Comparison of ENCODE assay signal across 25 cellular contexts in the genomic region with DNA sequence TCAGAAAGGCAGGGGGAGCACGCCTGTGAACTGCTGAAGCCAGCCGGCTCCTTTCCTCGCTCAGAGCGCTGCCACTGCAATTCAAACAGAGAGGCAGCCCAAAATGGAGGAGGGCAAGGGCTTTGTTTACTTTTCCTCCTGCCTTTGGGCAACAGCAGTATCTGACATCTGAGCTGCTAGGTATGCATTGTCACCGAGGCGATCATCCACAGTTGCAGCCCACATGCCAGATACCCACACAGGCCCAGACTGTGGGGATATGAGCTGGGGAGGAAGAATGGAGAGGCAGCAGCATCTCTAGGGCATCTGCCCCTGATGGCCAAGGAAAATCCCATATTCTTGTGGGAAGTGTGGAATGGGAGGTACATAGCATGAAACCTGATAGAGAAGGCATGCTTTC.
"Had no signal": no experiment of that assay in that cellular context is flagged by ENCODE, and none has a peak within 500 bp of the region (broad histone marks: within the 10 kb centered on the region; RNA-seq: fewer than 3 reads in every experiment).

No MANE protein-coding gene starts in this region.

- H3K9me3 ChIP-seq: heart right ventricle, left lung, sigmoid colon, testis had no signal

- H3K4me3 ChIP-seq: coronary artery, heart right ventricle, left lung, sigmoid colon, smooth muscle cell, testis had no signal

- H3K4me1 Mint-ChIP-seq: activated CD4-positive, alpha-beta memory T cell treated with anti-CD3 and anti-CD28 coated beads, Interleukin-2, amount 10 ng/mL, durations not matched to agents 7 days and 5 days; activated CD4-positive, alpha-beta T cell treated with anti-CD3 and anti-CD28 coated beads for 36 hours; activated CD8-positive, alpha-beta memory T cell treated with anti-CD3 and anti-CD28 coated beads, Interleukin-2, amount 10 ng/mL, durations not matched to agents 7 days and 5 days; activated naive CD4-positive, alpha-beta T cell treated with anti-CD3 and anti-CD28 coated beads, Interleukin-2, amount 10 ng/mL, durations not matched to agents 7 days and 5 days; activated naive CD8-positive, alpha-beta T cell treated with anti-CD3 and anti-CD28 coated beads, Interleukin-2, amount 50 U/mL, for 24 hours; stimulated activated memory B cell treated with anti-CD40 and anti-IgM and Interleukin-4, amounts not matched to agents 10 μg/mL and 1 μg/mL and 100 μg/mL, for 72 hours had no signal

- H3K4me1 ChIP-seq: heart right ventricle, left lung, sigmoid colon, testis had no signal

- H3K9me3 Mint-ChIP-seq: activated CD4-positive, alpha-beta memory T cell treated with anti-CD3 and anti-CD28 coated beads, Interleukin-2, amount 10 ng/mL, durations not matched to agents 7 days and 5 days; activated naive CD4-positive, alpha-beta T cell treated with anti-CD3 and anti-CD28 coated beads, Interleukin-2, amount 10 ng/mL, durations not matched to agents 7 days and 5 days; natural killer cell treated with Interleukin-12 subunit alpha and Interleukin-12 subunit beta and Interleukin-15 and Interleukin-18, amount 100 ng/mL, for 72 hours; T-helper 1 cell treated with Interleukin-12 subunit alpha and Interleukin-12 subunit beta and Interleukin-4 antibody, amounts not matched to agents 30 μg/mL and 1 μg/mL, for 36 hours; type B pancreatic cell had no signal

- H3K27me3 Mint-ChIP-seq: activated CD4-positive, alpha-beta memory T cell treated with anti-CD3 and anti-CD28 coated beads, Interleukin-2, amount 10 ng/mL, durations not matched to agents 7 days and 5 days; stimulated activated memory B cell treated with anti-CD40 and anti-IgM and Interleukin-4, amounts not matched to agents 10 μg/mL and 1 μg/mL and 100 μg/mL, for 72 hours had no signal

- H3K4me3 Mint-ChIP-seq: activated CD4-positive, alpha-beta memory T cell treated with anti-CD3 and anti-CD28 coated beads, Interleukin-2, amount 10 ng/mL, durations not matched to agents 7 days and 5 days; activated CD4-positive, alpha-beta T cell treated with anti-CD3 and anti-CD28 coated beads for 36 hours; activated CD8-positive, alpha-beta memory T cell treated with anti-CD3 and anti-CD28 coated beads, Interleukin-2, amount 10 ng/mL, durations not matched to agents 7 days and 5 days; activated naive CD4-positive, alpha-beta T cell treated with anti-CD3 and anti-CD28 coated beads, Interleukin-2, amount 10 ng/mL, durations not matched to agents 7 days and 5 days; activated naive CD8-positive, alpha-beta T cell treated with anti-CD3 and anti-CD28 coated beads, Interleukin-2, amount 50 U/mL, for 24 hours; natural killer cell treated with Interleukin-12 subunit alpha and Interleukin-12 subunit beta and Interleukin-15 and Interleukin-18, amount 100 ng/mL, for 72 hours; stimulated activated memory B cell treated with anti-CD40 and anti-IgM and Interleukin-4, amounts not matched to agents 10 μg/mL and 1 μg/mL and 100 μg/mL, for 72 hours; T-helper 1 cell treated with Interleukin-12 subunit alpha and Interleukin-12 subunit beta and Interleukin-4 antibody, amounts not matched to agents 30 μg/mL and 1 μg/mL, for 36 hours; type B pancreatic cell; WTC11 had no signal

- H3K27ac ChIP-seq: coronary artery, epithelial cell of prostate, heart right ventricle, left lung, sigmoid colon, testis had no signal

- H3K27me3 ChIP-seq: heart right ventricle, left lung, sigmoid colon, testis had no signal

- H3K36me3 ChIP-seq: heart right ventricle, left lung, sigmoid colon had no signal

- H3K36me3 Mint-ChIP-seq: activated CD8-positive, alpha-beta memory T cell treated with anti-CD3 and anti-CD28 coated beads, Interleukin-2, amount 10 ng/mL, durations not matched to agents 7 days and 5 days; activated naive CD4-positive, alpha-beta T cell treated with anti-CD3 and anti-CD28 coated beads, Interleukin-2, amount 10 ng/mL, durations not matched to agents 7 days and 5 days; stimulated activated memory B cell treated with anti-CD40 and anti-IgM and Interleukin-4, amounts not matched to agents 10 μg/mL and 1 μg/mL and 100 μg/mL, for 72 hours; type B pancreatic cell; WTC11 had no signal

- H3K27ac Mint-ChIP-seq: activated CD4-positive, alpha-beta memory T cell treated with anti-CD3 and anti-CD28 coated beads, Interleukin-2, amount 10 ng/mL, durations not matched to agents 7 days and 5 days; activated CD4-positive, alpha-beta T cell treated with anti-CD3 and anti-CD28 coated beads for 36 hours; activated CD8-positive, alpha-beta memory T cell treated with anti-CD3 and anti-CD28 coated beads, Interleukin-2, amount 10 ng/mL, durations not matched to agents 7 days and 5 days; activated naive CD4-positive, alpha-beta T cell treated with anti-CD3 and anti-CD28 coated beads, Interleukin-2, amount 10 ng/mL, durations not matched to agents 7 days and 5 days; activated naive CD8-positive, alpha-beta T cell treated with anti-CD3 and anti-CD28 coated beads, Interleukin-2, amount 50 U/mL, for 24 hours; natural killer cell treated with Interleukin-12 subunit alpha and Interleukin-12 subunit beta and Interleukin-15 and Interleukin-18, amount 100 ng/mL, for 72 hours; stimulated activated memory B cell treated with anti-CD40 and anti-IgM and Interleukin-4, amounts not matched to agents 10 μg/mL and 1 μg/mL and 100 μg/mL, for 72 hours; T-helper 1 cell treated with Interleukin-12 subunit alpha and Interleukin-12 subunit beta and Interleukin-4 antibody, amounts not matched to agents 30 μg/mL and 1 μg/mL, for 36 hours; type B pancreatic cell; WTC11 had no signal

- DNase-seq: activated CD4-positive, alpha-beta memory T cell treated with anti-CD3 and anti-CD28 coated beads, Interleukin-2, amount 10 ng/mL, durations not matched to agents 7 days and 5 days; activated CD4-positive, alpha-beta T cell treated with anti-CD3 and anti-CD28 coated beads for 36 hours; activated CD8-positive, alpha-beta memory T cell treated with anti-CD3 and anti-CD28 coated beads, Interleukin-2, amount 10 ng/mL, durations not matched to agents 7 days and 5 days; activated effector memory CD4-positive, alpha-beta T cell treated with anti-CD3 and anti-CD28 coated beads, Interleukin-2, amount 50 U/mL, for 16 hours; activated naive CD4-positive, alpha-beta T cell treated with anti-CD3 and anti-CD28 coated beads, Interleukin-2, amount 10 ng/mL, durations not matched to agents 7 days and 5 days; activated naive CD8-positive, alpha-beta T cell treated with anti-CD3 and anti-CD28 coated beads, Interleukin-2, amount 50 U/mL, for 24 hours; activated T-cell treated with anti-CD3 and anti-CD28 coated beads for 4 hours; cerebellar nuclear complex; heart right ventricle; kidney; left lung; midbrain; occipital lobe; sigmoid colon; stimulated activated CD4-positive, alpha-beta T cell treated with anti-CD3 and anti-CD28 coated beads, Interleukin-15, amount 100 ng/mL, for 24 hours; T1000; testis had no signal
